In genomic region chr14:100129161-100129589, GRCh38 we compare ENCODE assay signal across 17 cellular contexts. TPM values are rescaled to one million over a fixed set of nuclear protein-coding genes. Genes with fewer than 3 reads are reported as not detected.
A peak's percentile ranks its signal among the peaks of the same experiment; 100 is the strongest.
DNase-seq lines count a peak whose midpoint lies in the region; ATAC-seq and TF ChIP-seq lines count a peak whose summit lies in the region.
"Had no signal": no experiment of that assay in that cellular context is flagged by ENCODE, and none has a peak within 500 bp of the region (broad histone marks: within the 10 kb centered on the region; RNA-seq: fewer than 3 reads in every experiment).

No MANE protein-coding gene starts in this region.

- H3K4me3 ChIP-seq in left ventricle myocardium inferior (no peak overlapping the region), testis (no peak overlapping the region)
- H3K4me3 ChIP-seq: body of pancreas, vagina had no signal

- no peak for TF ChIP-seq CTCF in left ventricle myocardium inferior (IDR thresholded peaks at IDR 0.05; ENCODE audit: borderline replicate concordance)
- no peak for TF ChIP-seq CTCF in testis (IDR thresholded peaks at IDR 0.05)

- no peak for DNase-seq in Right ventricle myocardium inferior (ENCODE audit: missing footprints)
- no peak for DNase-seq in cardiac septum (ENCODE audit: low spot score)
- DNase-seq in cerebellum (ENCODE audit: low spot score), result peak; percentile 74
- DNase-seq in left ventricle myocardium inferior, result no peak
- no peak for DNase-seq in testis
- no peak for DNase-seq in NCI-H748 treated with DMSO at 0.1 percent for 48 hours (lab: John Stamatoyannopoulos, UW)
- DNase-seq in GF-D8 (lab: John Stamatoyannopoulos, UW), result no peak
- DNase-seq: activated CD4-positive, alpha-beta T cell treated with anti-CD3 and anti-CD28 coated beads, Interleukin-2, amount 50 U/mL, for 4 hours; naive thymus-derived CD8-positive, alpha-beta T cell; SIG-M5; stimulated activated CD4-positive, alpha-beta T cell treated with anti-CD3 and anti-CD28 coated beads, Interleukin-2, amount 100 ng/mL, for 48 hours had no signal

- peak; percentile 42 for ATAC-seq in Right ventricle myocardium inferior
- no peak for ATAC-seq in GM18520 (IDR thresholded peaks at IDR 0.05; ENCODE audit: unreplicated experiment)
- ATAC-seq: activated T-helper 17 cell treated with anti-CD3 and anti-CD28 coated beads, Interleukin-2, amount 50 U/mL, for 72 hours; body of pancreas; HCT116; naive thymus-derived CD8-positive, alpha-beta T cell had no signal

- H3K4me1 ChIP-seq in left ventricle myocardium inferior (peaks cover 23% of the 10 kb centered on the region), testis (peaks cover 11% of the 10 kb centered on the region)

- intact Hi-C loops in Right ventricle myocardium inferior (cut with DNase I) (no loop called here), cardiac septum (cut with DNase I) (no loop called here), left ventricle myocardium inferior (cut with micrococcal nuclease) (no loop called here), testis (cut with DNase I; ENCODE audit: low total_unique reads) (no loop called here)

- H3K27me3 ChIP-seq in left ventricle myocardium inferior (ENCODE audit: low read depth) (no peaks in the 10 kb centered on the region), testis (no peaks in the 10 kb centered on the region)
- H3K27me3 ChIP-seq: body of pancreas, vagina had no signal

- TF ChIP-seq POLR2A in testis (IDR thresholded peaks at IDR 0.05), result no peak

- WGBS in testis, 2 donors, result 51 to 69% methylated on average over 7 of the region's 7 CpGs

- H3K27ac ChIP-seq in left ventricle myocardium inferior (replicated peaks) (peak overlapping the region; percentile 40), testis (no peak overlapping the region)
- H3K27ac ChIP-seq: vagina had no signal

- H3K9me3 ChIP-seq in left ventricle myocardium inferior (replicated peaks) (no peaks in the 10 kb centered on the region), testis (no peaks in the 10 kb centered on the region)
- H3K9me3 ChIP-seq: body of pancreas, vagina had no signal

- H3K36me3 ChIP-seq in left ventricle myocardium inferior (peaks cover 41% of the 10 kb centered on the region), testis (ENCODE audit: low read depth, missing control alignments) (no peaks in the 10 kb centered on the region)

RNA-seq across cellular contexts. Expression of gene DEGS2, which starts 30.3 kb away (rescaled TPM):
- total RNA-seq in Right ventricle myocardium inferior (not detected), cardiac septum (not detected), cerebellum (2.0 TPM), left ventricle myocardium inferior (not detected), testis (1 to 10 TPM; 3.3 to 5.9 TPM)
- 3.9 TPM for polyA plus RNA-seq in testis (ENCODE audit: insufficient read depth, low read depth, low replicate concordance)
- polyA plus RNA-seq: AG04450 had no signal
